In genomic region chr3:48347500-48347899, GRCh38 we compare ENCODE assay signal across 1 cellular context.
TF ChIP-seq lines count a peak whose summit lies in the region.

No MANE protein-coding gene starts in this region.

TF ChIP-seq in SK-N-SH, 30 proteins besides CTCF, POLR2A, EP300 and RAD21 (continued from another document):
- TF ChIP-seq USF2 (IDR thresholded peaks at IDR 0.05; ENCODE audit: borderline replicate concordance, low read depth, low read length): no peak
- TF ChIP-seq POLR2AphosphoS5 (IDR thresholded peaks at IDR 0.05; ENCODE audit: low read depth, low read length): no peak
- TF ChIP-seq TAF1 (IDR thresholded peaks at IDR 0.05; ENCODE audit: borderline replicate concordance, low read depth, low read length): no peak
- TF ChIP-seq EZH2phosphoT487 (IDR thresholded peaks at IDR 0.05; ENCODE audit: borderline replicate concordance, low read depth): no peak
- TF ChIP-seq SMC3 (IDR thresholded peaks at IDR 0.05; ENCODE audit: low read depth, low read length): no peak
- no peak for TF ChIP-seq PBX3 (IDR thresholded peaks at IDR 0.05)
- TF ChIP-seq NFIC (IDR thresholded peaks at IDR 0.05; ENCODE audit: borderline replicate concordance): no peak
